23 cellular contexts compared by ENCODE assay signal in genomic region chr18:12908706-12909105, GRCh38. TPM values are rescaled to one million over a fixed set of nuclear protein-coding genes. Genes with fewer than 3 reads are reported as not detected.
DNase-seq lines count a peak whose midpoint lies in the region; ATAC-seq, FAIRE-seq and TF ChIP-seq lines count a peak whose summit lies in the region.
"Had no signal": no experiment of that assay in that cellular context is flagged by ENCODE, and none has a peak within 500 bp of the region (broad histone marks: within the 10 kb centered on the region; RNA-seq: fewer than 3 reads in every experiment).

No MANE protein-coding gene starts in this region.

- peak; percentile 11 for DNase-seq in EH (ENCODE audit: low read depth)
- peak; percentile 7 for DNase-seq in astrocyte (ENCODE audit: low read depth)
- DNase-seq in fibroblast of lung (ENCODE audit: low read depth in 2 of 2), result peak; percentile 20 to 26
- no peak for DNase-seq in kidney tubule cell (ENCODE audit: low spot score)
- no peak for DNase-seq in HuH-7 (ENCODE audit: low spot score)
- DNase-seq in MV-4-11 (lab: John Stamatoyannopoulos, UW), result no peak
- DNase-seq: CD8-positive, alpha-beta memory T cell; DND-41; GDM1; H7; NCI-H1417; NCI-H1930; NCI-H446; PC-9 had no signal

- peaks cover 3% of the 10 kb centered on the region for H3K9me3 Mint-ChIP-seq in astrocyte (ENCODE audit: unreplicated experiment)
- peaks cover 2% of the 10 kb centered on the region for H3K9me3 Mint-ChIP-seq in nephron

- H3K27ac Mint-ChIP-seq in astrocyte (ENCODE audit: unreplicated experiment) (no peak overlapping the region), nephron (peak overlapping the region; percentile 62 to 93 (median 84))
- H3K27ac Mint-ChIP-seq: CD8-positive, alpha-beta memory T cell; IgD-negative memory B cell had no signal

- H3K4me1 ChIP-seq in astrocyte (ENCODE audit: insufficient read depth, low read length) (peaks cover 14% of the 10 kb centered on the region), fibroblast of lung (ENCODE audit: control insufficient read depth, extremely low read depth, insufficient read depth, low read length) (peaks cover 3% of the 10 kb centered on the region)
- H3K4me1 ChIP-seq: A549 had no signal

- H3K4me3 ChIP-seq in astrocyte (ENCODE audit: insufficient read depth, low read depth, low read length) (no peak overlapping the region), fibroblast of lung (replicated peaks in 1 of 4; ENCODE audit: control extremely low read depth in 1 of 4, insufficient read depth in 1 of 4, low read depth in 3 of 4, low read length in 4 of 4) (no peak overlapping the region)
- H3K4me3 ChIP-seq: A549; BLaER1 treated with 17β-estradiol and CSF1 and Interleukin-3, amounts not matched to agents 10 nM and 100 nM; GM12878; PC-9; SJSA1 had no signal

- H3K27me3 Mint-ChIP-seq in astrocyte (ENCODE audit: low read depth, unreplicated experiment), result peaks cover 6% of the 10 kb centered on the region
- no peaks in the 10 kb centered on the region for H3K27me3 Mint-ChIP-seq in nephron (ENCODE audit: low read depth)
- H3K27me3 Mint-ChIP-seq: CD8-positive, alpha-beta memory T cell had no signal

- H3K4me3 Mint-ChIP-seq in astrocyte (ENCODE audit: unreplicated experiment) (no peak overlapping the region), nephron (no peak overlapping the region)
- H3K4me3 Mint-ChIP-seq: CD8-positive, alpha-beta memory T cell; IgD-negative memory B cell had no signal

- no peaks in the 10 kb centered on the region for H3K36me3 ChIP-seq in astrocyte (ENCODE audit: insufficient read depth, low read length)
- no peaks in the 10 kb centered on the region for H3K36me3 ChIP-seq in fibroblast of lung (ENCODE audit: control insufficient read depth, insufficient read depth, low read length)
- H3K36me3 ChIP-seq: SJSA1 had no signal

- FAIRE-seq in astrocyte (lab: Jason Lieb, UNC), result no peak
- FAIRE-seq: A549, D721Med, GM12878, GM18507 had no signal

- no peaks in the 10 kb centered on the region for H3K4me1 Mint-ChIP-seq in astrocyte (ENCODE audit: low read depth, unreplicated experiment)
- H3K4me1 Mint-ChIP-seq in nephron, result peaks cover 12% of the 10 kb centered on the region

- no peak for ATAC-seq in GM19035 (IDR thresholded peaks at IDR 0.05; ENCODE audit: unreplicated experiment)
- ATAC-seq: A549, GM12878 had no signal

- no peak for TF ChIP-seq CTCF in astrocyte (IDR thresholded peaks at IDR 0.05; ENCODE audit: insufficient read depth, low read depth, low read length)
- no peak for TF ChIP-seq CTCF in fibroblast of lung (conservative IDR thresholded peaks at IDR 0.05 in 1 of 2, IDR thresholded peaks at IDR 0.05 in 1 of 2; ENCODE audit: low read depth in 1 of 2, low read length in 2 of 2)
- no peak for TF ChIP-seq CTCF in nephron (IDR thresholded peaks at IDR 0.05; ENCODE audit: unreplicated experiment in 3 of 3)

- no peaks in the 10 kb centered on the region for H3K36me3 Mint-ChIP-seq in astrocyte (ENCODE audit: low read depth, unreplicated experiment)
- H3K36me3 Mint-ChIP-seq in nephron (ENCODE audit: low read depth), result no peaks in the 10 kb centered on the region
- H3K36me3 Mint-ChIP-seq: IgD-negative memory B cell had no signal

- H4K20me1 ChIP-seq in astrocyte (ENCODE audit: insufficient read depth, low read length), result no peaks in the 10 kb centered on the region
- H4K20me1 ChIP-seq in fibroblast of lung (ENCODE audit: control insufficient read depth, extremely low read depth, insufficient read depth, low read length), result no peaks in the 10 kb centered on the region
- H4K20me1 ChIP-seq: BLaER1 treated with 17β-estradiol and CSF1 and Interleukin-3, amounts not matched to agents 10 nM and 100 nM had no signal

- H2AFZ ChIP-seq in astrocyte (ENCODE audit: low read depth, low read length) (no peak overlapping the region), fibroblast of lung (ENCODE audit: low read length) (no peak overlapping the region)
- H2AFZ ChIP-seq: PC-9 had no signal

- H3K9me3 ChIP-seq in astrocyte (ENCODE audit: insufficient read depth, low read depth, low read length) (peaks cover 8% of the 10 kb centered on the region), fibroblast of lung (ENCODE audit: control insufficient read depth, insufficient read depth, low read depth, low read length) (no peaks in the 10 kb centered on the region)
- H3K9me3 ChIP-seq: A549 had no signal

- H3K27me3 ChIP-seq in astrocyte (ENCODE audit: insufficient read depth, low read length) (peaks cover 13% of the 10 kb centered on the region), fibroblast of lung (ENCODE audit: control insufficient read depth, insufficient read depth, low read length) (no peaks in the 10 kb centered on the region)
- H3K27me3 ChIP-seq: SJSA1 had no signal

- no peak overlapping the region for H3K4me2 ChIP-seq in astrocyte (ENCODE audit: low read length)
- no peak overlapping the region for H3K4me2 ChIP-seq in fibroblast of lung (ENCODE audit: extremely low read depth, insufficient read depth, low read length)
- H3K4me2 ChIP-seq: A549; BLaER1 treated with 17β-estradiol and CSF1 and Interleukin-3, amounts not matched to agents 10 nM and 100 nM; PC-9 had no signal

- H3K79me2 ChIP-seq in astrocyte (ENCODE audit: insufficient read depth, low read length) (no peaks in the 10 kb centered on the region), fibroblast of lung (ENCODE audit: control insufficient read depth, insufficient read depth, low read length) (no peaks in the 10 kb centered on the region)

- H3K27ac ChIP-seq in astrocyte (ENCODE audit: low read depth, low read length), result no peak overlapping the region
- no peak overlapping the region for H3K27ac ChIP-seq in fibroblast of lung (ENCODE audit: insufficient read depth, low read length)
- H3K27ac ChIP-seq: A549; BLaER1 treated with 17β-estradiol and CSF1 and Interleukin-3, amounts not matched to agents 10 nM and 100 nM; PC-9; SJSA1 had no signal

- H3K9ac ChIP-seq in astrocyte (ENCODE audit: low read length) (no peak overlapping the region), fibroblast of lung (ENCODE audit: insufficient read depth, low read length) (no peak overlapping the region)
- H3K9ac ChIP-seq: BLaER1 treated with 17β-estradiol and CSF1 and Interleukin-3, amounts not matched to agents 10 nM and 100 nM had no signal

RNA-seq across cellular contexts. Expression of gene PTPN2, which starts 24.7 kb away (rescaled TPM):
- total RNA-seq in astrocyte, result 20.2 and 25.9 TPM in 2 replicates
- total RNA-seq in fibroblast of lung, result 23.6 and 24.1 TPM in 2 replicates
- polyA plus RNA-seq in fibroblast of lung, result 18.7 and 23.7 TPM in 2 replicates
- polyA plus RNA-seq in fibroblast of lung (2012), result 15.6 and 18.9 TPM in 2 replicates
- polyA minus RNA-seq in fibroblast of lung (ENCODE audit: low replicate concordance), result 3.3 and 7.7 TPM in 2 replicates

RNA-seq across cellular contexts. Expression of gene SEH1L, which starts 39.1 kb away (rescaled TPM):
- total RNA-seq in astrocyte (41.2 and 43.9 TPM in 2 replicates), fibroblast of lung (40.6 and 43.9 TPM in 2 replicates)
- polyA plus RNA-seq in fibroblast of lung, result 52.7 and 56.0 TPM in 2 replicates
- 37.5 and 38.7 TPM in 2 replicates for polyA plus RNA-seq in fibroblast of lung (2012)
- polyA minus RNA-seq in fibroblast of lung (ENCODE audit: low replicate concordance), result 24.6 and 92.8 TPM in 2 replicates

Comparison
In these comparisons a context has a peak if more than half of its experiments do, and no peak if none do; other contexts are left out.
1. DNase-seq: peak in EH (single experiment), astrocyte (single experiment) and fibroblast of lung (2 of 2); none in kidney tubule cell (single experiment), HuH-7 (single experiment) and MV-4-11 (single experiment).